ENCODE assay signal across 22 cellular contexts in the genomic region with DNA sequence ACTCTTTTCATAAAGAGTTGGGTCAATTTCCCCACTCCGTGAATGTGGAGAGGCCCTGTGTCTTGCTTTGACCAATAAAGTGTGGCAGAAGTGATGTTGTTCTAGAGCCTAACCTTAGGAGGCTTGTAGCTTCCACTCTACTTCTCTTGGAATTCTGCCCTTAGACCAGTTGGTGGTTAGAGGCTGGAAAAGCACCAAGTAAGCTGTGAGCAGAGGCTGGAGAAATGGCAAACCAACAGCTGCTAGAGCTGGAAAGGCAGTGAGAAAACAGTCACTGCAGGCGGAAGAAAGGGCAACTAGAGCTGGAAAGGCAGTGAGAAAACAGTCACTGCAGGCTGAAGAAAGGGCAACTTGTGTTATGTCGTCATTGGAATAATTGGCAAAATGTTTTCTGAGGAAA.
"Had no signal": no experiment of that assay in that cellular context is flagged by ENCODE, and none has a peak within 500 bp of the region (broad histone marks: within the 10 kb centered on the region; RNA-seq: fewer than 3 reads in every experiment).

No MANE protein-coding gene starts in this region.

- H3K36me3 ChIP-seq: adrenal gland, esophagus muscularis mucosa, gastrocnemius medialis, heart left ventricle, lower lobe of right lung, thyroid gland, vagina had no signal

- H3K27ac ChIP-seq: adrenal gland, coronary artery, esophagus muscularis mucosa, gastrocnemius medialis, heart left ventricle, lower lobe of right lung, psoas muscle, thyroid gland, vagina had no signal

- H3K4me3 ChIP-seq: adrenal gland, coronary artery, esophagus muscularis mucosa, gastrocnemius medialis, heart left ventricle, lower lobe of right lung, psoas muscle, thyroid gland, vagina had no signal

- ATAC-seq: activated CD4-positive, alpha-beta T cell treated with anti-CD3 and anti-CD28 coated beads for 36 hours; activated CD8-positive, alpha-beta memory T cell treated with anti-CD3 and anti-CD28 coated beads, Interleukin-2, amount 10 ng/mL, durations not matched to agents 7 days and 5 days; activated T-cell treated with anti-CD3 and anti-CD28 coated beads, Interleukin-2, amount 50 U/mL, for 4 hours; gastrocnemius medialis; heart left ventricle; left colon; lower lobe of right lung; sciatic nerve; stimulated activated effector memory CD8-positive, alpha-beta T cell treated with anti-CD3 and anti-CD28 coated beads, Interleukin-12 subunit alpha, Interleukin-12 subunit beta, amount 100 ng/mL, for 72 hours; T-helper 17 cell had no signal

- H3K4me1 ChIP-seq: adrenal gland, esophagus muscularis mucosa, gastrocnemius medialis, heart left ventricle, lower lobe of right lung, psoas muscle, vagina had no signal

- H3K27me3 ChIP-seq: gastrocnemius medialis, thyroid gland, vagina had no signal

- H3K9me3 ChIP-seq: adrenal gland, esophagus muscularis mucosa, gastrocnemius medialis, heart left ventricle, lower lobe of right lung, psoas muscle, thyroid gland, vagina had no signal

- DNase-seq: activated CD4-positive, alpha-beta memory T cell treated with anti-CD3 and anti-CD28 coated beads for 36 hours; activated CD4-positive, alpha-beta T cell treated with anti-CD3 and anti-CD28 coated beads for 36 hours; activated CD8-positive, alpha-beta memory T cell treated with anti-CD3 and anti-CD28 coated beads, Interleukin-2, amount 10 ng/mL, durations not matched to agents 7 days and 5 days; activated effector memory CD4-positive, alpha-beta T cell treated with Interleukin-2 at 50 U/mL for 16 hours; activated T-cell treated with anti-CD3 and anti-CD28 coated beads, Interleukin-2, amount 50 U/mL, for 4 hours; adrenal gland; central memory CD4-positive, alpha-beta T cell; effector CD4-positive, alpha-beta T cell; gastrocnemius medialis; heart left ventricle; immature natural killer cell; left colon; lower lobe of right lung; psoas muscle; stimulated activated CD4-positive, alpha-beta T cell treated with anti-CD3 and anti-CD28 coated beads, Interleukin-2, amount 100 ng/mL, for 24 hours; T-helper 17 cell; thyroid gland had no signal
